In genomic region chr18:29012874-29013273, GRCh38 we compare ENCODE assay signal across 19 cellular contexts.
DNase-seq lines count a peak whose midpoint lies in the region; ATAC-seq and TF ChIP-seq lines count a peak whose summit lies in the region.
"Had no signal": no experiment of that assay in that cellular context is flagged by ENCODE, and none has a peak within 500 bp of the region (broad histone marks: within the 10 kb centered on the region; RNA-seq: fewer than 3 reads in every experiment).

No MANE protein-coding gene starts in this region.

- CTCF ChIA-PET in WTC11 (lab: Charles Lee) = interaction anchor here (0.7 to 1.5 kb wide), 2 partner anchors 18 to 44 kb away, joined by 3 read pairs; no protein-coding TSS in a partner anchor

- H3K36me3 ChIP-seq in GM23338 (ENCODE audit: insufficient read depth) = no peaks in the 10 kb centered on the region
- no peaks in the 10 kb centered on the region for H3K36me3 ChIP-seq in neuronal stem cell (replicated peaks in 1 of 2; ENCODE audit: control insufficient read depth in 2 of 2, insufficient read depth in 2 of 2, low read length in 2 of 2)
- H3K36me3 ChIP-seq in tibial artery = no peaks in the 10 kb centered on the region

- H2AFZ ChIP-seq in GM23338 (peak overlapping the region; percentile 70; the same call in 1 of the 2 replicates), neuronal stem cell (ENCODE audit: low read length) (peak overlapping the region; percentile 79)

- H2BK5ac ChIP-seq in neuronal stem cell (ENCODE audit: low read length) = no peak overlapping the region

- H4K8ac ChIP-seq in neuronal stem cell (ENCODE audit: low read depth, low read length) = no peak overlapping the region

- H3K4me3 ChIP-seq in GM23338 (no peak overlapping the region), neuronal stem cell (ENCODE audit: low read length in 2 of 2) (no peak overlapping the region), tibial artery (no peak overlapping the region)
- H3K4me3 ChIP-seq: GM12878, K562 had no signal

- H4K20me1 ChIP-seq in GM23338 (replicated peaks; ENCODE audit: insufficient read depth) = no peaks in the 10 kb centered on the region

- no peak overlapping the region for H3K23ac ChIP-seq in neuronal stem cell (ENCODE audit: low read depth, low read length, poor library complexity)

- H3K9ac ChIP-seq in neuronal stem cell (ENCODE audit: low read depth, low read length, poor library complexity) = no peak overlapping the region

- H2AK5ac ChIP-seq in neuronal stem cell (ENCODE audit: low read depth, low read length) = no peak overlapping the region

- no peaks in the 10 kb centered on the region for H3K79me2 ChIP-seq in GM23338 (replicated peaks; ENCODE audit: insufficient read depth)

- TF ChIP-seq CTCF in GM23338 (conservative IDR thresholded peaks at IDR 0.05; ENCODE audit: low read depth in 2 of 2) (0 out of 4 replicates have a peak, but pooled peaks of 1 of the 2 experiments have one; percentile 3), WTC11 (IDR thresholded peaks at IDR 0.05) (no peak), glutamatergic neuron (IDR thresholded peaks at IDR 0.05; ENCODE audit: partially characterized antibody, unreplicated experiment) (no peak), GM20000 (IDR thresholded peaks at IDR 0.05; ENCODE audit: extremely low read depth, missing control alignments) (no peak), tibial artery (IDR thresholded peaks at IDR 0.05) (no peak)

- H3K9me2 ChIP-seq in GM23338 (ENCODE audit: insufficient read depth) = no peaks in the 10 kb centered on the region

- H4K91ac ChIP-seq in neuronal stem cell (ENCODE audit: low read depth, low read length, poor library complexity) = no peak overlapping the region

- H3K18ac ChIP-seq in neuronal stem cell (ENCODE audit: low read length) = no peak overlapping the region

- peaks cover 18% of the 10 kb centered on the region for H3K4me1 Mint-ChIP-seq in GM23338
- H3K4me1 Mint-ChIP-seq in WTC11 = peaks cover 25% of the 10 kb centered on the region
- peaks cover 12% of the 10 kb centered on the region for H3K4me1 Mint-ChIP-seq in glutamatergic neuron (ENCODE audit: low read depth, unreplicated experiment)

- intact Hi-C loops in tibial artery (cut with DNase I; ENCODE audit: low total_unique reads) = no loop called here

- H3K27me3 Mint-ChIP-seq in GM23338 (ENCODE audit: insufficient read depth, low read depth, poor library complexity) = no peaks in the 10 kb centered on the region
- peaks cover 34% of the 10 kb centered on the region for H3K27me3 Mint-ChIP-seq in WTC11 (ENCODE audit: low read depth)
- H3K27me3 Mint-ChIP-seq in glutamatergic neuron (ENCODE audit: unreplicated experiment) = no peaks in the 10 kb centered on the region
- H3K27me3 Mint-ChIP-seq: CD4-positive, alpha-beta T cell had no signal

- no peak overlapping the region for H2BK120ac ChIP-seq in neuronal stem cell (ENCODE audit: low read depth, low read length)

- ATAC-seq in GM23338 = peak; percentile 74
- ATAC-seq in WTC11 = peak; percentile 80
- ATAC-seq: GM12878, HCT116, K562 had no signal

- H3K4me2 ChIP-seq in GM23338 = no peak overlapping the region
- no peak overlapping the region for H3K4me2 ChIP-seq in neuronal stem cell (ENCODE audit: insufficient read depth, low read length, poor library complexity, severe bottlenecking)

- H3K79me1 ChIP-seq in neuronal stem cell (ENCODE audit: low read depth, low read length) = no peaks in the 10 kb centered on the region

- H3K9me3 Mint-ChIP-seq in GM23338 = peaks cover 5% of the 10 kb centered on the region; the same call in 2 of the 3 replicates
- H3K9me3 Mint-ChIP-seq in WTC11 = peaks cover 14% of the 10 kb centered on the region
- no peaks in the 10 kb centered on the region for H3K9me3 Mint-ChIP-seq in glutamatergic neuron (ENCODE audit: unreplicated experiment)
- H3K9me3 Mint-ChIP-seq: HFFc6 had no signal

- H3K27me3 ChIP-seq in GM23338 (ENCODE audit: insufficient read depth) (no peaks in the 10 kb centered on the region), neuronal stem cell (ENCODE audit: control insufficient read depth in 3 of 3, insufficient read depth in 3 of 3, low read depth in 1 of 3, low read length in 3 of 3) (no peaks in the 10 kb centered on the region), tibial artery (no peaks in the 10 kb centered on the region)

- no peaks in the 10 kb centered on the region for H3F3A ChIP-seq in GM23338 (replicated peaks; ENCODE audit: low read depth)

- POLR2A ChIA-PET in WTC11 (lab: Charles Lee) = no interaction called here

- no peak overlapping the region for H2BK12ac ChIP-seq in neuronal stem cell (ENCODE audit: low read length)

- DNase-seq in GM23338 (ENCODE audit: low spot score) (no peak), WTC11 (ENCODE audit: low spot score) (no peak), glutamatergic neuron (no peak), neuronal stem cell (ENCODE audit: low spot score) (no peak), GM20000 (ENCODE audit: low spot score) (no peak), NCI-H510A treated with DMSO at 0.1 percent for 48 hours (lab: John Stamatoyannopoulos, UW) (no peak), tibial artery (no peak)
- DNase-seq: ACHN; AML-193; Caco-2; CD4-positive, alpha-beta T cell; DMS79 treated with DMSO at 0.1 percent for 48 hours; EL; HFFc6; IMR-90 had no signal

- H3K27ac Mint-ChIP-seq in GM23338 (no peak overlapping the region), WTC11 (no peak overlapping the region), glutamatergic neuron (ENCODE audit: unreplicated experiment) (no peak overlapping the region)
- H3K27ac Mint-ChIP-seq: CD4-positive, alpha-beta T cell; HFFc6 had no signal

- no peak overlapping the region for H3K27ac ChIP-seq in GM23338 (ENCODE audit: low read depth)
- no peak overlapping the region for H3K27ac ChIP-seq in neuronal stem cell (replicated peaks; ENCODE audit: low read length)
- no peak overlapping the region for H3K27ac ChIP-seq in tibial artery
- H3K27ac ChIP-seq: C4-2B had no signal

- no CpG with 5 or more reads among the region's 4 CpGs for WGBS in neuronal stem cell (ENCODE audit: extremely low coverage in 2 of 2, insufficient read length in 2 of 2, insufficient replicate concordance in 1 of 2), 2 donors

- H3K4me3 Mint-ChIP-seq in GM23338 (no peak overlapping the region), WTC11 (no peak overlapping the region), glutamatergic neuron (ENCODE audit: unreplicated experiment) (peak overlapping the region; percentile 44)
- H3K4me3 Mint-ChIP-seq: CD4-positive, alpha-beta T cell; HFFc6 had no signal

- peaks cover 14% of the 10 kb centered on the region for H3K4me1 ChIP-seq in GM23338 (ENCODE audit: insufficient read depth)
- peaks cover 4 to 23% of the 10 kb centered on the region in 2 donors for H3K4me1 ChIP-seq in neuronal stem cell (ENCODE audit: control insufficient read depth in 2 of 2, insufficient read depth in 1 of 2, low read depth in 1 of 2, low read length in 2 of 2)
- H3K4me1 ChIP-seq in tibial artery = no peaks in the 10 kb centered on the region
- H3K4me1 ChIP-seq: Caco-2 had no signal

- H2BK15ac ChIP-seq in neuronal stem cell (ENCODE audit: low read length) = no peak overlapping the region

- H3K9me3 ChIP-seq in neuronal stem cell (replicated peaks in 1 of 2; ENCODE audit: control insufficient read depth in 2 of 2, insufficient read depth in 1 of 2, low read depth in 1 of 2, low read length in 2 of 2) (no peaks in the 10 kb centered on the region), tibial artery (no peaks in the 10 kb centered on the region)
- H3K9me3 ChIP-seq: Caco-2 had no signal

- H3K4ac ChIP-seq in neuronal stem cell (ENCODE audit: low read length) = no peak overlapping the region

- H3K36me3 Mint-ChIP-seq in GM23338 (ENCODE audit: low read depth) (peaks cover 6% of the 10 kb centered on the region), WTC11 (peaks cover 4% of the 10 kb centered on the region; the same call in 1 of the 2 replicates), glutamatergic neuron (ENCODE audit: unreplicated experiment) (no peaks in the 10 kb centered on the region)

- H3K14ac ChIP-seq in neuronal stem cell (ENCODE audit: low read length) = no peak overlapping the region

TF ChIP-seq in GM23338, 12 proteins besides CTCF, POLR2A, EP300 and RAD21:
- no peak for TF ChIP-seq STAT1 (IDR thresholded peaks at IDR 0.05; ENCODE audit: unreplicated experiment)

TF ChIP-seq in WTC11, 78 proteins besides CTCF, POLR2A, EP300 and RAD21 (continues in another document):
- TF ChIP-seq KAT7 (CRISPR knock-in tag; IDR thresholded peaks at IDR 0.05; ENCODE audit: borderline replicate concordance) (no peak), SP1 (CRISPR knock-in tag; conservative IDR thresholded peaks at IDR 0.05) (no peak), ZMAT4 (CRISPR knock-in tag; IDR thresholded peaks at IDR 0.05) (no peak), JAZF1 (CRISPR knock-in tag; IDR thresholded peaks at IDR 0.05) (no peak), ELF4 (CRISPR knock-in tag; IDR thresholded peaks at IDR 0.05; ENCODE audit: low read depth) (no peak), RORB (CRISPR knock-in tag; IDR thresholded peaks at IDR 0.05) (no peak), PRRX2 (CRISPR knock-in tag; IDR thresholded peaks at IDR 0.05) (no peak), ATF3 (CRISPR knock-in tag; conservative IDR thresholded peaks at IDR 0.05) (no peak), ZBTB43 (CRISPR knock-in tag; IDR thresholded peaks at IDR 0.05) (no peak), FOXP1 (CRISPR knock-in tag; IDR thresholded peaks at IDR 0.05; ENCODE audit: borderline replicate concordance) (no peak)
